8 cellular contexts compared by ENCODE assay signal in genomic region chr21:46184625-46185555, GRCh38. TPM values are rescaled to one million over a fixed set of nuclear protein-coding genes. Genes with fewer than 3 reads are reported as not detected.
DNase-seq lines count a peak whose midpoint lies in the region; ATAC-seq and TF ChIP-seq lines count a peak whose summit lies in the region.

No MANE protein-coding gene starts in this region.

- peaks cover 25% of the 10 kb centered on the region for H3K4me1 Mint-ChIP-seq in Caco-2 (ENCODE audit: low read depth, unreplicated experiment)

- ATAC-seq in HG02798 (IDR thresholded peaks at IDR 0.05; ENCODE audit: poor library complexity, unreplicated experiment) (peak; percentile 65), right lobe of liver (peak; percentile 18 to 70 (median 48)), GM21786 (IDR thresholded peaks at IDR 0.05; ENCODE audit: unreplicated experiment) (no peak)

- H3K36me3 Mint-ChIP-seq in Caco-2 (ENCODE audit: insufficient read depth, unreplicated experiment), result peaks cover 28% of the 10 kb centered on the region

- H3K27me3 ChIP-seq in Caco-2 (replicated peaks; ENCODE audit: control insufficient read depth, insufficient read depth, low read length) (no peaks in the 10 kb centered on the region), dorsolateral prefrontal cortex (no peaks in the 10 kb centered on the region), right lobe of liver (no peaks in the 10 kb centered on the region)

- TF ChIP-seq CTCF in Caco-2 (IDR thresholded peaks at IDR 0.05; ENCODE audit: insufficient read depth in 1 of 2, low read depth in 1 of 2, low read length in 1 of 2, severe bottlenecking in 1 of 2, unreplicated experiment in 1 of 2) (no peak), dorsolateral prefrontal cortex (IDR thresholded peaks at IDR 0.05 in 54 of 56, conservative IDR thresholded peaks at IDR 0.05 in 2 of 56; ENCODE audit: low read depth in 1 of 56, partially characterized antibody in 56 of 56) (peak in 1 of 56 donors; percentile 10), right lobe of liver (IDR thresholded peaks at IDR 0.05) (no peak)

- H3K27me3 Mint-ChIP-seq in Caco-2 (ENCODE audit: insufficient read depth, unreplicated experiment), result no peaks in the 10 kb centered on the region

- 0 out of 2 replicates have a peak, but pooled peaks cover 1% of the 10 kb centered on the region for H3K36me3 ChIP-seq in Caco-2 (ENCODE audit: control insufficient read depth, insufficient read depth, low read length)
- H3K36me3 ChIP-seq in right lobe of liver, result peaks cover 0 to 9% (median 0%) of the 10 kb centered on the region in 4 donors

- CTCF ChIA-PET in Caco-2 (lab: Charles Lee), result no interaction called here

- intact Hi-C loops in Caco-2 (cut with micrococcal nuclease; ENCODE audit: unreplicated experiment) (no loop called here), dorsolateral prefrontal cortex (cut with DNase I) (loop anchor here (5.0 kb wide), 2 partner anchors 38 to 42 kb away; partner anchors contain the start of gene LSS (in 2 of the 2)), right lobe of liver (cut with DNase I) (no loop called here)

- no TSS peak for BruUV-seq in Caco-2 (replicated peaks; lab: Mats Ljungman, UMichigan)

- H3K27ac ChIP-seq in dorsolateral prefrontal cortex (peak overlapping the region in 58 of 59 donors; percentile 34 to 98 (median 90)), right lobe of liver (peak overlapping the region in 1 of 3 donors; percentile 61)

- POLR2A ChIA-PET in Caco-2 (lab: Charles Lee), result no interaction called here

- H3K9me3 ChIP-seq in Caco-2 (no peaks in the 10 kb centered on the region), right lobe of liver (no peaks in the 10 kb centered on the region)

- no peaks in the 10 kb centered on the region for H3K9me3 Mint-ChIP-seq in Caco-2 (ENCODE audit: unreplicated experiment)

- WGBS in right lobe of liver (ENCODE audit: insufficient coverage, low coverage, low lambda C conversion rate, missing lambda C conversion rate), result 40% methylated on average over 27 of the region's 30 CpGs

- H3K4me3 Mint-ChIP-seq in Caco-2 (ENCODE audit: unreplicated experiment), result peak overlapping the region; percentile 62

- H3K27ac Mint-ChIP-seq in Caco-2 (ENCODE audit: unreplicated experiment), result peak overlapping the region; percentile 48

- H3K4me1 ChIP-seq in Caco-2, result peaks cover 11% of the 10 kb centered on the region
- H3K4me1 ChIP-seq in right lobe of liver, result no peaks in the 10 kb centered on the region

- DNase-seq in Caco-2 (peak; percentile 66 to 76), NCI-H69 (lab: John Stamatoyannopoulos, UW) (peak; percentile 2), dorsolateral prefrontal cortex (peak; percentile 73 to 94 (median 89)), right lobe of liver (peak; percentile 65 to 76 (median 72))
- DNase-seq in activated CD4-positive, alpha-beta T cell treated with anti-CD3 and anti-CD28 coated beads, Interleukin-2, amount 50 U/mL, for 48 hours, result peak; percentile 57 to 63
- peak; percentile 52 for DNase-seq in stimulated activated CD4-positive, alpha-beta T cell treated with anti-CD3 and anti-CD28 coated beads, Interleukin-2, amount 100 ng/mL, for 4 hours (ENCODE audit: low read depth)

- H3K4me3 ChIP-seq in Caco-2 (ENCODE audit: low read depth, low read length), result peak overlapping the region; percentile 31
- peak overlapping the region; percentile 36 to 95 (median 76) for H3K4me3 ChIP-seq in dorsolateral prefrontal cortex
- H3K4me3 ChIP-seq in right lobe of liver, result peak overlapping the region; percentile 30 to 41 (median 40)

- no peak for TF ChIP-seq POLR2A in right lobe of liver (IDR thresholded peaks at IDR 0.05)

RNA-seq across cellular contexts. Expression of gene SPATC1L, which starts 0.6 kb away (rescaled TPM):
- total RNA-seq in Caco-2 (2022), result 3.1 and 4.6 TPM in 2 replicates
- total RNA-seq in dorsolateral prefrontal cortex, result 10 to 100 TPM in 116 of 120 experiments, 1 to 10 TPM in 4; 4.3 to 38.8 (median 21.8) TPM
- total RNA-seq in right lobe of liver, result 1 to 10 TPM in 1 of 6 experiments, under 1 TPM in 3, not detected in 2; 0.31 to 1.7 (median 0.51) TPM

RNA-seq across cellular contexts. Expression of gene FTCD, which starts 29.5 kb away (rescaled TPM):
- total RNA-seq in Caco-2 (2022), result 3.5 and 4.5 TPM in 2 replicates
- total RNA-seq in dorsolateral prefrontal cortex, result 10 to 100 TPM in 104 of 120 experiments, 1 to 10 TPM in 16; 4.0 to 48.0 (median 20.5) TPM
- 100 to 1,000 TPM; 141 to 668 (median 417) TPM for total RNA-seq in right lobe of liver

RNA-seq across cellular contexts. Expression of gene LSS, which starts 43.7 kb away (rescaled TPM):
- total RNA-seq in Caco-2 (2022) (121 and 127 TPM in 2 replicates), dorsolateral prefrontal cortex (100 to 1,000 TPM in 93 of 120 experiments, 10 to 100 TPM in 27; 61.5 to 278 (median 121) TPM), right lobe of liver (100 to 1,000 TPM in 1 of 6 experiments, 10 to 100 TPM in 5; 37.0 to 103 (median 59.6) TPM)

Comparison
In these comparisons a context has a peak if more than half of its experiments do, and no peak if none do; other contexts are left out.
1. DNase-seq: peak in every context shown above with its lines; median percentile 89 in dorsolateral prefrontal cortex; 72 in right lobe of liver; 71 in Caco-2; 60 in activated CD4-positive, alpha-beta T cell treated with anti-CD3 and anti-CD28 coated beads, Interleukin-2, amount 50 U/mL, for 48 hours; 52 in stimulated activated CD4-positive, alpha-beta T cell treated with anti-CD3 and anti-CD28 coated beads, Interleukin-2, amount 100 ng/mL, for 4 hours; 2 in NCI-H69.
2. intact Hi-C loops: an anchor here in dorsolateral prefrontal cortex (5.0 kb wide); none called in Caco-2 and right lobe of liver.